ENCODE assay signal across 9 cellular contexts in genomic region chr14:50823051-50823762, GRCh38. TPM values are rescaled to one million over a fixed set of nuclear protein-coding genes. Genes with fewer than 3 reads are reported as not detected.
DNase-seq lines count a peak whose midpoint lies in the region; ATAC-seq and TF ChIP-seq lines count a peak whose summit lies in the region.
"Had no signal": no experiment of that assay in that cellular context is flagged by ENCODE, and none has a peak within 500 bp of the region (broad histone marks: within the 10 kb centered on the region; RNA-seq: fewer than 3 reads in every experiment).

No MANE protein-coding gene starts in this region.

- peaks cover 93% of the 10 kb centered on the region for H3K4me1 Mint-ChIP-seq in activated naive CD8-positive, alpha-beta T cell treated with anti-CD3 and anti-CD28 coated beads, Interleukin-2, amount 50 U/mL, for 24 hours
- H3K4me1 Mint-ChIP-seq in neural progenitor cell, result peaks cover 43% of the 10 kb centered on the region

- H3K27ac ChIP-seq in neural progenitor cell (no peak overlapping the region), PC-9 (no peak overlapping the region)
- H3K27ac ChIP-seq: 22Rv1 had no signal

- H3K27me3 ChIP-seq in neural progenitor cell (peaks cover 2% of the 10 kb centered on the region), PC-9 (ENCODE audit: insufficient read depth, low read depth) (no peaks in the 10 kb centered on the region)

- TF ChIP-seq POLR2A in lower leg skin (IDR thresholded peaks at IDR 0.05), result no peak

- intact Hi-C loops in lower leg skin (cut with DNase I; ENCODE audit: low total_unique reads), result no loop called here
- intact Hi-C loops in PC-9 (cut with micrococcal nuclease; ENCODE audit: unreplicated experiment), result no loop called here

- H3K27ac Mint-ChIP-seq in activated naive CD8-positive, alpha-beta T cell treated with anti-CD3 and anti-CD28 coated beads, Interleukin-2, amount 50 U/mL, for 24 hours, result peak overlapping the region; percentile 87
- H3K27ac Mint-ChIP-seq in neural progenitor cell, result peak overlapping the region; percentile 16

- DNase-seq in DMS 273 (lab: John Stamatoyannopoulos, UW; ENCODE audit: unreplicated experiment) (peak; percentile 63), DMS 273 treated with DMSO at 0.1 percent for 48 hours (lab: John Stamatoyannopoulos, UW) (no peak), neural progenitor cell (ENCODE audit: low spot score) (no peak), GM19240 (ENCODE audit: insufficient read length, low spot score) (no peak), lower leg skin (ENCODE audit: low spot score in 2 of 2) (no peak), PC-9 (no peak)
- no peak for DNase-seq in activated naive CD8-positive, alpha-beta T cell treated with anti-CD3 and anti-CD28 coated beads, Interleukin-2, amount 50 U/mL, for 24 hours

- peak overlapping the region; percentile 72 for H3K4me3 Mint-ChIP-seq in activated naive CD8-positive, alpha-beta T cell treated with anti-CD3 and anti-CD28 coated beads, Interleukin-2, amount 50 U/mL, for 24 hours
- H3K4me3 Mint-ChIP-seq in neural progenitor cell, result no peak overlapping the region

- 29 to 33% methylated on average over 11 of the region's 11 CpGs for WGBS in lower leg skin, 2 donors

- H3K27me3 Mint-ChIP-seq in activated naive CD8-positive, alpha-beta T cell treated with anti-CD3 and anti-CD28 coated beads, Interleukin-2, amount 50 U/mL, for 24 hours, result no peaks in the 10 kb centered on the region
- H3K27me3 Mint-ChIP-seq in neural progenitor cell (ENCODE audit: insufficient read depth, low read depth), result peaks cover 5% of the 10 kb centered on the region

- no peak overlapping the region for H3K4me3 ChIP-seq in neural progenitor cell
- H3K4me3 ChIP-seq in lower leg skin (ENCODE audit: low read depth, poor library complexity, severe bottlenecking), result no peak overlapping the region
- no peak overlapping the region for H3K4me3 ChIP-seq in PC-9

- no peak overlapping the region for H3K9ac ChIP-seq in neural progenitor cell

- no peaks in the 10 kb centered on the region for H3K9me2 ChIP-seq in PC-9 (ENCODE audit: insufficient read depth)

- H3K4me1 ChIP-seq in neural progenitor cell, result peaks cover 21% of the 10 kb centered on the region
- no peaks in the 10 kb centered on the region for H3K4me1 ChIP-seq in PC-9 (replicated peaks; ENCODE audit: insufficient read depth)

- H3F3A ChIP-seq in neural progenitor cell (ENCODE audit: low read depth) (no peaks in the 10 kb centered on the region), PC-9 (ENCODE audit: insufficient read depth, low read depth) (no peaks in the 10 kb centered on the region)

- CTCF ChIA-PET in PC-9 (lab: Charles Lee), result interaction anchor here (0.5 kb wide), 1 partner anchor 1309 kb away, joined by 12 read pairs; no protein-coding TSS in a partner anchor

- H3K36me3 Mint-ChIP-seq in activated naive CD8-positive, alpha-beta T cell treated with anti-CD3 and anti-CD28 coated beads, Interleukin-2, amount 50 U/mL, for 24 hours (ENCODE audit: low read depth), result peaks cover 40% of the 10 kb centered on the region
- H3K36me3 Mint-ChIP-seq in neural progenitor cell, result peaks cover 46% of the 10 kb centered on the region

- POLR2A ChIA-PET in PC-9 (lab: Charles Lee; ENCODE audit: unreplicated experiment), result interaction anchor here (0.6 kb wide), 1 partner anchor 61 kb away, joined by 3 read pairs; no protein-coding TSS in a partner anchor

- TF ChIP-seq CTCF in neural progenitor cell (IDR thresholded peaks at IDR 0.05) (no peak), lower leg skin (IDR thresholded peaks at IDR 0.05) (no peak), PC-9 (conservative IDR thresholded peaks at IDR 0.05) (no peak)

- peaks cover 98% of the 10 kb centered on the region for H3K79me2 ChIP-seq in neural progenitor cell (ENCODE audit: low read depth)
- H3K79me2 ChIP-seq in PC-9 (ENCODE audit: low read depth), result peaks cover 21% of the 10 kb centered on the region; the same call in 1 of the 2 replicates

- H3K9me3 ChIP-seq in neural progenitor cell (ENCODE audit: low read depth) (no peaks in the 10 kb centered on the region), PC-9 (ENCODE audit: insufficient read depth, low read depth) (no peaks in the 10 kb centered on the region)

- H3K4me2 ChIP-seq in neural progenitor cell, result peak overlapping the region; percentile 2
- no peak overlapping the region for H3K4me2 ChIP-seq in PC-9

- H2AFZ ChIP-seq in neural progenitor cell (replicated peaks) (no peak overlapping the region), PC-9 (no peak overlapping the region)

- peaks cover 4% of the 10 kb centered on the region for H3K9me3 Mint-ChIP-seq in activated naive CD8-positive, alpha-beta T cell treated with anti-CD3 and anti-CD28 coated beads, Interleukin-2, amount 50 U/mL, for 24 hours
- H3K9me3 Mint-ChIP-seq in neural progenitor cell, result no peaks in the 10 kb centered on the region

- no TSS peak for BruUV-seq in PC-9 (replicated peaks; lab: Mats Ljungman, UMichigan)

- H3K36me3 ChIP-seq in neural progenitor cell (no peaks in the 10 kb centered on the region), PC-9 (ENCODE audit: low read depth) (no peaks in the 10 kb centered on the region)

- peak; percentile 17 for ATAC-seq in HG03095 (IDR thresholded peaks at IDR 0.05; ENCODE audit: unreplicated experiment)
- no peak for ATAC-seq in activated naive CD8-positive, alpha-beta T cell treated with anti-CD3 and anti-CD28 coated beads, Interleukin-2, amount 50 U/mL, for 24 hours

- H4K20me1 ChIP-seq in neural progenitor cell (ENCODE audit: low read depth) (peaks cover 80% of the 10 kb centered on the region), PC-9 (ENCODE audit: insufficient read depth) (no peaks in the 10 kb centered on the region)

RNA-seq across cellular contexts. Expression of gene NIN, which starts 7.8 kb away (rescaled TPM):
- total RNA-seq in neural progenitor cell (ENCODE audit: low replicate concordance) (34.7 and 49.0 TPM in 2 replicates), lower leg skin (10 to 100 TPM; 22.7 to 32.2 (median 28.5) TPM), PC-9 (2021) (34.3 and 36.5 TPM in 2 replicates)

RNA-seq across cellular contexts. Expression of gene ABHD12B, which starts 48.6 kb away (rescaled TPM):
- total RNA-seq in neural progenitor cell (ENCODE audit: low replicate concordance), result not detected in 2 replicates
- total RNA-seq in lower leg skin, result 10 to 100 TPM; 20.9 to 77.3 (median 36.2) TPM
- not detected in 2 replicates for total RNA-seq in PC-9 (2021)

Comparison
In these comparisons a context has a peak if more than half of its experiments do, and no peak if none do; other contexts are left out.
1. RNA of gene ABHD12B, which starts 48.6 kb away (total RNA-seq): 20.9 to 77.3 TPM in lower leg skin; not detected in PC-9 and not detected in neural progenitor cell; every median in the first group is over 10 times any median in the second.